28 cellular contexts compared by ENCODE assay signal in the genomic region with DNA sequence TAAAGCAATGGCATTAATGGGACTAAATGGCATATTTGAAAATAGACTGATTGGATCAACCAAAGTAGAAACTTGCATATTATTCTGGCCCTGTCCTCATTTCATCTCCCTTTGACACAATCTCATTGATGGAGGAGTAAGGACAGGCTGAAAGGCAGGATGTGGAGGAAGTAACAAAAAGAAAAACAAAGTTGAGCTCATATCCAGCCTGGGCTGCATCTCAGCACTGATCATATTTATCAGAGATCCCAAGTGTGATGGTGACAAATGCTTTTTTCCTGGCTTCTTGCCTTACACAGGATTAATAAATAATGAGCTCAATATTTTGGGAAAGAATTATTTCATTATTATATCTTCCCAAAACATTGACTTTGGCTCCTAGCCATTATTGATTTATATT.
DNase-seq lines count a peak whose midpoint lies in the region; ATAC-seq, FAIRE-seq and TF ChIP-seq lines count a peak whose summit lies in the region.
"Had no signal": no experiment of that assay in that cellular context is flagged by ENCODE, and none has a peak within 500 bp of the region (broad histone marks: within the 10 kb centered on the region; RNA-seq: fewer than 3 reads in every experiment).

No MANE protein-coding gene starts in this region.

- no peak overlapping the region for H2AFZ ChIP-seq in HepG2 (ENCODE audit: low read length)

- H4K20me1 ChIP-seq in HepG2 (ENCODE audit: insufficient read depth, low read length): no peaks in the 10 kb centered on the region
- H4K20me1 ChIP-seq: BLaER1 had no signal

- no peak for TF ChIP-seq RAD21 in HepG2 (CRISPR knock-in tag; IDR thresholded peaks at IDR 0.05)

- H3K4me3 ChIP-seq in kidney (ENCODE audit: low read length in 2 of 2) (no peak overlapping the region), HepG2 (replicated peaks in 1 of 3; ENCODE audit: insufficient read depth in 1 of 3, low read depth in 2 of 3, low read length in 3 of 3) (no peak overlapping the region)
- H3K4me3 ChIP-seq: BLaER1, GM12878 had no signal

- H3K27me3 Mint-ChIP-seq in nephron (ENCODE audit: low read depth): no peaks in the 10 kb centered on the region
- H3K27me3 Mint-ChIP-seq: CD4-positive, alpha-beta memory T cell; CD4-positive, CD25-positive, alpha-beta regulatory T cell; CD8-positive, alpha-beta memory T cell had no signal

- H3K79me2 ChIP-seq in HepG2 (ENCODE audit: insufficient read depth, low read length): no peaks in the 10 kb centered on the region

- no peak for ATAC-seq in HepG2
- ATAC-seq: GM12878 had no signal

- no peaks in the 10 kb centered on the region for H3K36me3 Mint-ChIP-seq in nephron (ENCODE audit: low read depth)
- H3K36me3 Mint-ChIP-seq: CD14-positive monocyte; CD4-positive, alpha-beta memory T cell; CD4-positive, CD25-positive, alpha-beta regulatory T cell; CD8-positive, alpha-beta memory T cell had no signal

- intact Hi-C loops in kidney (cut with DNase I) (no loop called here), HepG2 (cut with micrococcal nuclease; ENCODE audit: unreplicated experiment) (no loop called here)

- H3K9ac ChIP-seq in kidney (ENCODE audit: low read length in 2 of 2) (no peak overlapping the region), HepG2 (ENCODE audit: insufficient read depth, low read depth, low read length) (no peak overlapping the region)
- H3K9ac ChIP-seq: BLaER1 had no signal

- BruUV-seq in HepG2 (replicated peaks; lab: Mats Ljungman, UMichigan): no TSS peak

- peaks cover 22% of the 10 kb centered on the region for H3K4me1 Mint-ChIP-seq in nephron
- H3K4me1 Mint-ChIP-seq: CD14-positive monocyte; CD4-positive, alpha-beta memory T cell; CD4-positive, CD25-positive, alpha-beta regulatory T cell; CD8-positive, alpha-beta memory T cell had no signal

- TF ChIP-seq EP300 in HepG2 (IDR thresholded peaks at IDR 0.05; ENCODE audit: low read depth in 2 of 2, low read length in 2 of 2) (no peak), HepG2 (CRISPR knock-in tag; IDR thresholded peaks at IDR 0.05; ENCODE audit: borderline replicate concordance) (no peak)

- POLR2A ChIA-PET in HepG2 (lab: Yijun Ruan, JAX): no interaction called here

- in situ Hi-C loops in HepG2 (cut with HindIII; ENCODE audit: extremely low pct_ligation_motif_present, low pct_unique_long_range_greater_than_20kb): no loop called here

- H3K4me1 ChIP-seq in kidney (ENCODE audit: control insufficient read depth in 1 of 2, insufficient read depth in 1 of 2, low read depth in 1 of 2, low read length in 2 of 2) (no peaks in the 10 kb centered on the region), HepG2 (ENCODE audit: insufficient read depth, low read length) (no peaks in the 10 kb centered on the region)
- H3K4me1 ChIP-seq: BE2C, BLaER1 had no signal

- no peak for TF ChIP-seq CTCF in 22Rv1 (IDR thresholded peaks at IDR 0.05)
- no peak for TF ChIP-seq CTCF in VCaP (conservative IDR thresholded peaks at IDR 0.05)
- TF ChIP-seq CTCF in kidney (IDR thresholded peaks at IDR 0.05; ENCODE audit: borderline replicate concordance, extremely low read depth, insufficient read depth): no peak
- TF ChIP-seq CTCF in nephron (IDR thresholded peaks at IDR 0.05; ENCODE audit: unreplicated experiment in 3 of 3): no peak
- no peak for TF ChIP-seq CTCF in HepG2 (CRISPR knock-in tag; IDR thresholded peaks at IDR 0.05)

- TF ChIP-seq POLR2A in HepG2 (IDR thresholded peaks at IDR 0.05; ENCODE audit: insufficient read depth in 1 of 2, low read depth in 2 of 2, low read length in 2 of 2): no peak

- H3K4me3 Mint-ChIP-seq in nephron: no peak overlapping the region
- H3K4me3 Mint-ChIP-seq: CD14-positive monocyte; CD4-positive, alpha-beta memory T cell; CD4-positive, CD25-positive, alpha-beta regulatory T cell; CD8-positive, alpha-beta memory T cell had no signal

- DNase-seq in kidney: no peak
- no peak for DNase-seq in HepG2 (ENCODE audit: low spot score)
- DNase-seq in activated CD4-positive, CD25-positive, alpha-beta regulatory T cell (lab: John Stamatoyannopoulos, UW): no peak
- DNase-seq in SKM-1 treated with dmso at 0.1 percent for 144 hours (lab: John Stamatoyannopoulos, UW; ENCODE audit: unreplicated experiment): no peak
- DNase-seq: 8988T; ACHN; BE2C; C1 segment of cervical spinal cord; CD4-positive, alpha-beta memory T cell; CD4-positive, CD25-positive, alpha-beta regulatory T cell; CD8-positive, alpha-beta memory T cell; COR-L47; DMS 273 treated with DMSO at 0.1 percent for 48 hours; DMS153; DMS53; DMS79; DND-41; EL; GDM1 had no signal

- no peaks in the 10 kb centered on the region for H3K9me3 Mint-ChIP-seq in nephron

- H3K9me3 ChIP-seq in kidney (ENCODE audit: control insufficient read depth in 1 of 2, low read length in 2 of 2) (no peaks in the 10 kb centered on the region), HepG2 (ENCODE audit: low read length) (no peaks in the 10 kb centered on the region)
- H3K9me3 ChIP-seq: BE2C, BLaER1 had no signal

- peak; percentile 39 for FAIRE-seq in kidney (lab: Jason Lieb, UNC)
- FAIRE-seq in HepG2 (lab: Jason Lieb, UNC): no peak
- FAIRE-seq: A204.1, GM12878, GM12892, GM18507 had no signal

- CTCF ChIA-PET in HepG2 (lab: Yijun Ruan, JAX; ENCODE audit: low intra/inter-chr PET ratio, low total read pairs): no interaction called here

- no peak overlapping the region for H3K4me2 ChIP-seq in HepG2 (ENCODE audit: low read depth, low read length)
- H3K4me2 ChIP-seq: BLaER1 had no signal

- no peaks in the 10 kb centered on the region for H3K36me3 ChIP-seq in kidney (ENCODE audit: control insufficient read depth in 1 of 2, insufficient read depth in 2 of 2, low read length in 2 of 2)
- no peaks in the 10 kb centered on the region for H3K36me3 ChIP-seq in HepG2 (replicated peaks in 1 of 2; ENCODE audit: control insufficient read depth in 1 of 2, insufficient read depth in 2 of 2, low read length in 2 of 2)
- H3K36me3 ChIP-seq: BE2C, BLaER1 had no signal

- H3K27ac ChIP-seq in 22Rv1 (peak overlapping the region; percentile 42), VCaP (peak overlapping the region; percentile 49), kidney (ENCODE audit: low read depth in 2 of 2, low read length in 2 of 2) (no peak overlapping the region), HepG2 (ENCODE audit: extremely low read length, insufficient read depth, low read length) (no peak overlapping the region)
- H3K27ac ChIP-seq: BLaER1 had no signal

- H3K27me3 ChIP-seq in HepG2 (ENCODE audit: control insufficient read depth in 1 of 2, insufficient read depth in 2 of 2, low read length in 2 of 2): no peaks in the 10 kb centered on the region
- H3K27me3 ChIP-seq: BE2C, BLaER1 had no signal

- peak overlapping the region in 2 of 3 experiments; percentile 39 to 65 for H3K27ac Mint-ChIP-seq in nephron
- H3K27ac Mint-ChIP-seq: CD14-positive monocyte; CD4-positive, alpha-beta memory T cell; CD4-positive, CD25-positive, alpha-beta regulatory T cell; CD8-positive, alpha-beta memory T cell had no signal

TF ChIP-seq in HepG2, 621 proteins besides CTCF, POLR2A, EP300 and RAD21:
- TF ChIP-seq FOXO1 (CRISPR knock-in tag; IDR thresholded peaks at IDR 0.05) (no peak), ZNF747 (CRISPR knock-in tag; IDR thresholded peaks at IDR 0.05; ENCODE audit: borderline replicate concordance) (no peak), ARNT (IDR thresholded peaks at IDR 0.05) (no peak), HMG20B (CRISPR knock-in tag; conservative IDR thresholded peaks at IDR 0.05) (no peak), NRL (CRISPR knock-in tag; IDR thresholded peaks at IDR 0.05; ENCODE audit: borderline replicate concordance) (no peak)
- TF ChIP-seq, protein P1, sequence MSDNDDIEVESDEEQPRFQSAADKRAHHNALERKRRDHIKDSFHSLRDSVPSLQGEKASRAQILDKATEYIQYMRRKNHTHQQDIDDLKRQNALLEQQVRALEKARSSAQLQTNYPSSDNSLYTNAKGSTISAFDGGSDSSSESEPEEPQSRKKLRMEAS (IDR thresholded peaks at IDR 0.05): no peak
TF ChIP-seq in HepG2: peak in this region for 0.

Comparison
In these comparisons a context has a peak if more than half of its experiments do, and no peak if none do; other contexts are left out.
1. H3K27ac ChIP-seq: peak in 22Rv1 (single experiment) and VCaP (single experiment); none in kidney (0 of 2) and HepG2 (single experiment).